In genomic region chr3:11624161-11624560, GRCh38 we compare ENCODE assay signal across 9 cellular contexts. TPM values are rescaled to one million over a fixed set of nuclear protein-coding genes. Genes with fewer than 3 reads are reported as not detected.
DNase-seq lines count a peak whose midpoint lies in the region; ATAC-seq and TF ChIP-seq lines count a peak whose summit lies in the region.
"Had no signal": no experiment of that assay in that cellular context is flagged by ENCODE, and none has a peak within 500 bp of the region (broad histone marks: within the 10 kb centered on the region; RNA-seq: fewer than 3 reads in every experiment).

No MANE protein-coding gene starts in this region.

- TF ChIP-seq CTCF in tibial nerve (IDR thresholded peaks at IDR 0.05), result no peak

- no peaks in the 10 kb centered on the region for H3K27me3 ChIP-seq in tibial nerve

- peaks cover 35% of the 10 kb centered on the region for H3K4me1 ChIP-seq in mesodermal cell (ENCODE audit: control insufficient read depth, insufficient read depth, low read length, poor library complexity, severe bottlenecking)
- H3K4me1 ChIP-seq in tibial nerve, result peaks cover 0 to 86% (median 47%) of the 10 kb centered on the region in 4 donors

- 94 to 97% methylated on average over 6 to 8 of the region's 8 CpGs for WGBS in mesodermal cell (ENCODE audit: insufficient coverage in 2 of 2), 2 experiments
- 78 to 83% methylated on average over 8 of the region's 8 CpGs for WGBS in tibial nerve, 2 donors

- peaks cover 39% of the 10 kb centered on the region for H3K36me3 ChIP-seq in mesodermal cell (ENCODE audit: control insufficient read depth, insufficient read depth, low read length)
- H3K36me3 ChIP-seq in tibial nerve, result no peaks in the 10 kb centered on the region

- no peaks in the 10 kb centered on the region for H3K27me3 Mint-ChIP-seq in activated T-cell treated with anti-CD3 and anti-CD28 coated beads, Interleukin-2, amount 50 U/mL, for 4 hours (ENCODE audit: low read depth)

- no peak for TF ChIP-seq POLR2A in tibial nerve (IDR thresholded peaks at IDR 0.05)

- peak; percentile 38 to 52 for DNase-seq in activated CD4-positive, alpha-beta T cell treated with anti-CD3 and anti-CD28 coated beads for 24 hours (ENCODE audit: low read depth in 2 of 2)
- DNase-seq in activated CD4-positive, alpha-beta T cell treated with anti-CD3 and anti-CD28 coated beads for 1 hour, result no peak
- peak; percentile 56 for DNase-seq in activated T-cell treated with anti-CD3 and anti-CD28 coated beads, Interleukin-2, amount 50 U/mL, for 4 hours
- peak; percentile 74 for DNase-seq in stimulated activated naive CD8-positive, alpha-beta T cell treated with anti-CD3 and anti-CD28 coated beads, Interleukin-15, Interleukin-2, amounts not matched to agents 100 U/mL and 50 U/mL, for 24 hours
- no peak for DNase-seq in DMS79 treated with DMSO at 0.1 percent for 48 hours (lab: John Stamatoyannopoulos, UW)
- DNase-seq in tibial nerve (ENCODE audit: low spot score in 2 of 2), result no peak
- DNase-seq: NCI-H2107 had no signal

- H3K27ac ChIP-seq in mesodermal cell (ENCODE audit: low read depth, low read length, severe bottlenecking) (peak overlapping the region; percentile 39), tibial nerve (no peak overlapping the region)

- no peaks in the 10 kb centered on the region for H3K9me3 ChIP-seq in mesodermal cell (ENCODE audit: control insufficient read depth, low read length)
- no peaks in the 10 kb centered on the region for H3K9me3 ChIP-seq in tibial nerve

- no peak for TF ChIP-seq EP300 in tibial nerve (IDR thresholded peaks at IDR 0.05)

- H3K4me3 Mint-ChIP-seq in activated T-cell treated with anti-CD3 and anti-CD28 coated beads, Interleukin-2, amount 50 U/mL, for 4 hours, result peak overlapping the region; percentile 57

- no peak overlapping the region for H3K4me3 ChIP-seq in mesodermal cell (ENCODE audit: extremely low read depth, insufficient read depth, low read length, poor library complexity, severe bottlenecking)
- H3K4me3 ChIP-seq in tibial nerve, result no peak overlapping the region

- no peaks in the 10 kb centered on the region for H3K9me3 Mint-ChIP-seq in activated T-cell treated with anti-CD3 and anti-CD28 coated beads, Interleukin-2, amount 50 U/mL, for 4 hours

- peak; percentile 81 to 89 for ATAC-seq in activated T-cell treated with anti-CD3 and anti-CD28 coated beads, Interleukin-2, amount 50 U/mL, for 4 hours
- ATAC-seq in stimulated activated naive CD8-positive, alpha-beta T cell treated with anti-CD3 and anti-CD28 coated beads, Interleukin-15, Interleukin-2, amounts not matched to agents 100 U/mL and 50 U/mL, for 24 hours, result peak; percentile 92
- ATAC-seq in GM21737 (IDR thresholded peaks at IDR 0.05; ENCODE audit: unreplicated experiment), result no peak

- peaks cover 76% of the 10 kb centered on the region for H3K4me1 Mint-ChIP-seq in activated T-cell treated with anti-CD3 and anti-CD28 coated beads, Interleukin-2, amount 50 U/mL, for 4 hours (ENCODE audit: low read depth)

- H3K36me3 Mint-ChIP-seq in activated T-cell treated with anti-CD3 and anti-CD28 coated beads, Interleukin-2, amount 50 U/mL, for 4 hours (ENCODE audit: insufficient read depth), result peaks cover 2% of the 10 kb centered on the region

RNA-seq across cellular contexts. Expression of gene VGLL4, which starts 19.6 kb away (rescaled TPM):
- total RNA-seq in activated T-cell treated with anti-CD3 and anti-CD28 coated beads, Interleukin-2, amount 50 U/mL, for 4 hours, result 10 to 100 TPM; 26.0 to 30.0 (median 28.5) TPM
- 115 TPM for polyA plus RNA-seq in mesodermal cell (2013, experiment 1 of 2)
- polyA plus RNA-seq in mesodermal cell (2013, experiment 2 of 2), result 90.5 TPM
- 100 to 1,000 TPM; 106 to 205 (median 110) TPM for total RNA-seq in tibial nerve

Comparison
In these comparisons a context has a peak if more than half of its experiments do, and no peak if none do; other contexts are left out.
1. DNase-seq: peak in activated CD4-positive, alpha-beta T cell treated with anti-CD3 and anti-CD28 coated beads for 24 hours (2 of 2), activated T-cell treated with anti-CD3 and anti-CD28 coated beads, Interleukin-2, amount 50 U/mL, for 4 hours (single experiment) and stimulated activated naive CD8-positive, alpha-beta T cell treated with anti-CD3 and anti-CD28 coated beads, Interleukin-15, Interleukin-2, amounts not matched to agents 100 U/mL and 50 U/mL, for 24 hours (single experiment); none in activated CD4-positive, alpha-beta T cell treated with anti-CD3 and anti-CD28 coated beads for 1 hour (single experiment), DMS79 treated with DMSO at 0.1 percent for 48 hours (single experiment) and tibial nerve (0 of 2).